9 cellular contexts compared by ENCODE assay signal in genomic region chr22:20566420-20567260, GRCh38. TPM values are rescaled to one million over a fixed set of nuclear protein-coding genes. Genes with fewer than 3 reads are reported as not detected.
A peak's percentile ranks its signal among the peaks of the same experiment; 100 is the strongest.
DNase-seq lines count a peak whose midpoint lies in the region; ATAC-seq and TF ChIP-seq lines count a peak whose summit lies in the region.
"Had no signal": no experiment of that assay in that cellular context is flagged by ENCODE, and none has a peak within 500 bp of the region (broad histone marks: within the 10 kb centered on the region; RNA-seq: fewer than 3 reads in every experiment).

No MANE protein-coding gene starts in this region.

- peaks cover 74% of the 10 kb centered on the region for H3K36me3 ChIP-seq in BE2C

- no peak for ATAC-seq in natural killer cell treated with Interleukin-12 subunit alpha and Interleukin-12 subunit beta and Interleukin-15 and Interleukin-18, amount 100 ng/mL, for 72 hours
- ATAC-seq: Panc1 had no signal

- POLR2A ChIA-PET in MCF 10A (lab: Yijun Ruan, JAX) = interaction anchor here (0.6 to 9.5 kb wide), 7 partner anchors 12 to 135 kb away, joined by 3 to 113 read pairs (median 5); partner anchors contain the start of gene MED15

- CTCF ChIA-PET in MCF 10A (lab: Yijun Ruan, JAX) = interaction anchor here (0.6 to 4.3 kb wide), 7 partner anchors 15 to 148 kb away, joined by 4 to 29 read pairs (median 8); no protein-coding TSS in a partner anchor

- no peaks in the 10 kb centered on the region; the same call in 1 of the 2 replicates for H3K4me1 ChIP-seq in BE2C

- no TSS peak for BruUV-seq in MCF 10A (replicated peaks; lab: Mats Ljungman, UMichigan)

- H3K36me3 Mint-ChIP-seq in T-helper 1 cell treated with Interleukin-12 subunit alpha and Interleukin-12 subunit beta and Interleukin-4 antibody, amounts not matched to agents 30 μg/mL and 1 μg/mL, for 36 hours (ENCODE audit: low read depth) = peaks cover 72% of the 10 kb centered on the region
- peaks cover 97% of the 10 kb centered on the region for H3K36me3 Mint-ChIP-seq in MCF 10A (ENCODE audit: insufficient read depth, unreplicated experiment)
- peaks cover 16% of the 10 kb centered on the region for H3K36me3 Mint-ChIP-seq in natural killer cell treated with Interleukin-12 subunit alpha and Interleukin-12 subunit beta and Interleukin-15 and Interleukin-18, amount 100 ng/mL, for 72 hours

- no peaks in the 10 kb centered on the region for H3K9me3 Mint-ChIP-seq in T-helper 1 cell treated with Interleukin-12 subunit alpha and Interleukin-12 subunit beta and Interleukin-4 antibody, amounts not matched to agents 30 μg/mL and 1 μg/mL, for 36 hours
- H3K9me3 Mint-ChIP-seq in MCF 10A (ENCODE audit: unreplicated experiment) = no peaks in the 10 kb centered on the region
- no peaks in the 10 kb centered on the region for H3K9me3 Mint-ChIP-seq in natural killer cell treated with Interleukin-12 subunit alpha and Interleukin-12 subunit beta and Interleukin-15 and Interleukin-18, amount 100 ng/mL, for 72 hours

- H3K4me1 Mint-ChIP-seq in T-helper 1 cell treated with Interleukin-12 subunit alpha and Interleukin-12 subunit beta and Interleukin-4 antibody, amounts not matched to agents 30 μg/mL and 1 μg/mL, for 36 hours (ENCODE audit: low read depth) = peaks cover 72% of the 10 kb centered on the region
- peaks cover 40% of the 10 kb centered on the region for H3K4me1 Mint-ChIP-seq in MCF 10A (ENCODE audit: insufficient read depth, unreplicated experiment)
- peaks cover 70 to 74% of the 10 kb centered on the region in 2 donors for H3K4me1 Mint-ChIP-seq in natural killer cell treated with Interleukin-12 subunit alpha and Interleukin-12 subunit beta and Interleukin-15 and Interleukin-18, amount 100 ng/mL, for 72 hours (ENCODE audit: low read depth in 2 of 2)

- intact Hi-C loops in MCF 10A (cut with micrococcal nuclease) = loop anchor here (5.0 kb wide), 1 partner anchor 131 kb away; no protein-coding TSS in a partner anchor

- DNase-seq in AG08396 (ENCODE audit: low spot score) (peak; percentile 60), MCF 10A (ENCODE audit: unreplicated experiment) (peak; percentile 69), AML-193 (lab: John Stamatoyannopoulos, UW) (no peak), cerebellar nuclear complex (lab: John Stamatoyannopoulos, UW) (no peak), BE2C (no peak), Kasumi-1 (lab: John Stamatoyannopoulos, UW) (no peak)
- no peak for DNase-seq in natural killer cell treated with Interleukin-12 subunit alpha and Interleukin-12 subunit beta and Interleukin-15 and Interleukin-18, amount 100 ng/mL, for 72 hours (ENCODE audit: low spot score)

- H3K9me3 ChIP-seq in BE2C = no peaks in the 10 kb centered on the region

- no peaks in the 10 kb centered on the region for H3K27me3 ChIP-seq in BE2C

- peak overlapping the region; percentile 47 for H3K4me3 Mint-ChIP-seq in T-helper 1 cell treated with Interleukin-12 subunit alpha and Interleukin-12 subunit beta and Interleukin-4 antibody, amounts not matched to agents 30 μg/mL and 1 μg/mL, for 36 hours
- H3K4me3 Mint-ChIP-seq in MCF 10A (ENCODE audit: unreplicated experiment) = peak overlapping the region; percentile 59
- peak overlapping the region; percentile 62 for H3K4me3 Mint-ChIP-seq in natural killer cell treated with Interleukin-12 subunit alpha and Interleukin-12 subunit beta and Interleukin-15 and Interleukin-18, amount 100 ng/mL, for 72 hours

- no peaks in the 10 kb centered on the region for H3K27me3 Mint-ChIP-seq in T-helper 1 cell treated with Interleukin-12 subunit alpha and Interleukin-12 subunit beta and Interleukin-4 antibody, amounts not matched to agents 30 μg/mL and 1 μg/mL, for 36 hours (ENCODE audit: low read depth)
- no peaks in the 10 kb centered on the region for H3K27me3 Mint-ChIP-seq in MCF 10A (ENCODE audit: insufficient read depth, unreplicated experiment)
- H3K27me3 Mint-ChIP-seq in natural killer cell treated with Interleukin-12 subunit alpha and Interleukin-12 subunit beta and Interleukin-15 and Interleukin-18, amount 100 ng/mL, for 72 hours = no peaks in the 10 kb centered on the region

- no peak for TF ChIP-seq CTCF in MCF 10A (IDR thresholded peaks at IDR 0.05; ENCODE audit: unreplicated experiment)
- TF ChIP-seq CTCF in BE2C (IDR thresholded peaks at IDR 0.05; ENCODE audit: low read depth, low read length) = no peak

- H3K4me3 ChIP-seq in BE2C (ENCODE audit: low read depth, low read length) = no peak overlapping the region

- H3K27ac Mint-ChIP-seq in T-helper 1 cell treated with Interleukin-12 subunit alpha and Interleukin-12 subunit beta and Interleukin-4 antibody, amounts not matched to agents 30 μg/mL and 1 μg/mL, for 36 hours = peak overlapping the region; percentile 79
- H3K27ac Mint-ChIP-seq in MCF 10A (ENCODE audit: low read depth, unreplicated experiment) = peak overlapping the region; percentile 90
- H3K27ac Mint-ChIP-seq in natural killer cell treated with Interleukin-12 subunit alpha and Interleukin-12 subunit beta and Interleukin-15 and Interleukin-18, amount 100 ng/mL, for 72 hours = peak overlapping the region; percentile 62 to 83

RNA-seq across cellular contexts. Expression of gene MED15, which starts 59.2 kb away (rescaled TPM):
- total RNA-seq in MCF 10A (2022) = 122 TPM in 2 replicates
- 100 to 1,000 TPM; 171 to 178 TPM for total RNA-seq in natural killer cell treated with Interleukin-12 subunit alpha and Interleukin-12 subunit beta and Interleukin-15 and Interleukin-18, amount 100 ng/mL, for 72 hours
- polyA plus RNA-seq in BE2C (2012; ENCODE audit: insufficient read depth, insufficient read length, low read depth) = 133 TPM

Comparison
In these comparisons a context has a peak if more than half of its experiments do, and no peak if none do; other contexts are left out.
1. DNase-seq: peak in AG08396 (single experiment) and MCF 10A (single experiment); none in natural killer cell treated with Interleukin-12 subunit alpha and Interleukin-12 subunit beta and Interleukin-15 and Interleukin-18, amount 100 ng/mL, for 72 hours (single experiment), AML-193 (0 of 2), cerebellar nuclear complex (0 of 2), BE2C (single experiment) and Kasumi-1 (0 of 2).
2. Peak in every context shown above with its lines, with median percentiles within 50 percentile points of each other: H3K27ac Mint-ChIP-seq and H3K4me3 Mint-ChIP-seq.